In genomic region chrX:10233173-10233572, GRCh38 we compare ENCODE assay signal across 23 cellular contexts.
A peak's percentile ranks its signal among the peaks of the same experiment; 100 is the strongest.
DNase-seq lines count a peak whose midpoint lies in the region; ATAC-seq and TF ChIP-seq lines count a peak whose summit lies in the region.
"Had no signal": no experiment of that assay in that cellular context is flagged by ENCODE, and none has a peak within 500 bp of the region (broad histone marks: within the 10 kb centered on the region; RNA-seq: fewer than 3 reads in every experiment).

No MANE protein-coding gene starts in this region.

- no peak overlapping the region for H3K27ac ChIP-seq in vagina
- H3K27ac ChIP-seq: esophagus muscularis mucosa, lower lobe of right lung, SK-N-MC had no signal

- TF ChIP-seq POLR2A in vagina (IDR thresholded peaks at IDR 0.05) = no peak

- H3K27ac Mint-ChIP-seq in brain = peak overlapping the region in 4 of 5 experiments; percentile 38 to 77 (median 64)
- no peak overlapping the region for H3K27ac Mint-ChIP-seq in activated T-helper 17 cell treated with anti-CD3 and anti-CD28 coated beads, Interleukin-2, amount 50 U/mL, for 72 hours
- H3K27ac Mint-ChIP-seq: activated CD8-positive, alpha-beta memory T cell treated with anti-CD3 and anti-CD28 coated beads, Interleukin-2, amount 10 ng/mL, durations not matched to agents 7 days and 5 days; activated T-helper 2 cell treated with anti-CD3 and anti-CD28 coated beads, Interferon-gamma antibody, Interleukin-2, Interleukin-4, amounts not matched to agents 10 μg/mL and 5 μg/mL and 100 μg/mL, durations not matched to agents 14 hours and 24 hours and 36 hours; CD4-positive, alpha-beta memory T cell; stimulated activated naive CD8-positive, alpha-beta T cell treated with anti-CD3 and anti-CD28 coated beads, Interleukin-15, Interleukin-2, amounts not matched to agents 100 ng/mL and 50 ng/mL, for 24 hours had no signal

- no peaks in the 10 kb centered on the region for H3K27me3 ChIP-seq in vagina
- H3K27me3 ChIP-seq: esophagus muscularis mucosa had no signal

- H3K9me3 Mint-ChIP-seq in brain = peaks cover 0 to 3% (median 0%) of the 10 kb centered on the region in 5 experiments
- no peaks in the 10 kb centered on the region for H3K9me3 Mint-ChIP-seq in activated T-helper 17 cell treated with anti-CD3 and anti-CD28 coated beads, Interleukin-2, amount 50 U/mL, for 72 hours
- H3K9me3 Mint-ChIP-seq: activated T-helper 2 cell treated with anti-CD3 and anti-CD28 coated beads, Interferon-gamma antibody, Interleukin-2, Interleukin-4, amounts not matched to agents 10 μg/mL and 5 μg/mL and 100 μg/mL, durations not matched to agents 14 hours and 24 hours and 36 hours; stimulated activated naive CD8-positive, alpha-beta T cell treated with anti-CD3 and anti-CD28 coated beads, Interleukin-15, Interleukin-2, amounts not matched to agents 100 ng/mL and 50 ng/mL, for 24 hours had no signal

- peaks cover 38% of the 10 kb centered on the region for H3K36me3 Mint-ChIP-seq in brain
- no peaks in the 10 kb centered on the region for H3K36me3 Mint-ChIP-seq in activated T-helper 17 cell treated with anti-CD3 and anti-CD28 coated beads, Interleukin-2, amount 50 U/mL, for 72 hours (ENCODE audit: low read depth)
- H3K36me3 Mint-ChIP-seq: activated CD8-positive, alpha-beta memory T cell treated with anti-CD3 and anti-CD28 coated beads, Interleukin-2, amount 10 ng/mL, durations not matched to agents 7 days and 5 days; CD4-positive, alpha-beta memory T cell had no signal

- peaks cover 5% of the 10 kb centered on the region for H3K27me3 Mint-ChIP-seq in brain
- H3K27me3 Mint-ChIP-seq in activated T-helper 17 cell treated with anti-CD3 and anti-CD28 coated beads, Interleukin-2, amount 50 U/mL, for 72 hours = no peaks in the 10 kb centered on the region
- H3K27me3 Mint-ChIP-seq: activated CD8-positive, alpha-beta memory T cell treated with anti-CD3 and anti-CD28 coated beads, Interleukin-2, amount 10 ng/mL, durations not matched to agents 7 days and 5 days; CD4-positive, alpha-beta memory T cell; naive B cell; stimulated activated naive CD8-positive, alpha-beta T cell treated with anti-CD3 and anti-CD28 coated beads, Interleukin-15, Interleukin-2, amounts not matched to agents 100 ng/mL and 50 ng/mL, for 24 hours had no signal

- H3K4me3 Mint-ChIP-seq in brain = no peak overlapping the region
- H3K4me3 Mint-ChIP-seq in activated T-helper 17 cell treated with anti-CD3 and anti-CD28 coated beads, Interleukin-2, amount 50 U/mL, for 72 hours = no peak overlapping the region
- H3K4me3 Mint-ChIP-seq: activated CD8-positive, alpha-beta memory T cell treated with anti-CD3 and anti-CD28 coated beads, Interleukin-2, amount 10 ng/mL, durations not matched to agents 7 days and 5 days; CD4-positive, alpha-beta memory T cell; naive B cell; stimulated activated naive CD8-positive, alpha-beta T cell treated with anti-CD3 and anti-CD28 coated beads, Interleukin-15, Interleukin-2, amounts not matched to agents 100 ng/mL and 50 ng/mL, for 24 hours had no signal

- H3K4me3 ChIP-seq in skeletal muscle cell (ENCODE audit: low read depth, low read length) (no peak overlapping the region), vagina (no peak overlapping the region)
- H3K4me3 ChIP-seq: esophagus muscularis mucosa, lower lobe of right lung, SK-N-MC had no signal

- no peaks in the 10 kb centered on the region for H3K4me1 ChIP-seq in vagina
- H3K4me1 ChIP-seq: esophagus muscularis mucosa, lower lobe of right lung had no signal

- H3K4me1 Mint-ChIP-seq in brain = peaks cover 15% of the 10 kb centered on the region
- no peaks in the 10 kb centered on the region for H3K4me1 Mint-ChIP-seq in activated T-helper 17 cell treated with anti-CD3 and anti-CD28 coated beads, Interleukin-2, amount 50 U/mL, for 72 hours
- H3K4me1 Mint-ChIP-seq: activated CD8-positive, alpha-beta memory T cell treated with anti-CD3 and anti-CD28 coated beads, Interleukin-2, amount 10 ng/mL, durations not matched to agents 7 days and 5 days; CD4-positive, alpha-beta memory T cell had no signal

- TF ChIP-seq CTCF in brain (conservative IDR thresholded peaks at IDR 0.05) = no peak
- TF ChIP-seq CTCF in vagina (IDR thresholded peaks at IDR 0.05) = no peak

- no peak for ATAC-seq in HG03521 (IDR thresholded peaks at IDR 0.05; ENCODE audit: unreplicated experiment)
- no peak for ATAC-seq in activated T-helper 17 cell treated with anti-CD3 and anti-CD28 coated beads, Interleukin-2, amount 50 U/mL, for 72 hours (replicated peaks)
- ATAC-seq: activated CD8-positive, alpha-beta memory T cell treated with anti-CD3 and anti-CD28 coated beads, Interleukin-2, amount 10 ng/mL, durations not matched to agents 7 days and 5 days; lower lobe of right lung; sciatic nerve had no signal

- H3K36me3 ChIP-seq in vagina = no peaks in the 10 kb centered on the region
- H3K36me3 ChIP-seq: esophagus muscularis mucosa, lower lobe of right lung had no signal

- H3K9me3 ChIP-seq in vagina = no peaks in the 10 kb centered on the region
- H3K9me3 ChIP-seq: esophagus muscularis mucosa, lower lobe of right lung had no signal

- DNase-seq in NCI-H82 (lab: John Stamatoyannopoulos, UW) = peak; percentile 64
- no peak for DNase-seq in NCI-H82 treated with DMSO at 0.1 percent for 48 hours (lab: John Stamatoyannopoulos, UW; ENCODE audit: unreplicated experiment)
- DNase-seq in NCI-H2171 (lab: John Stamatoyannopoulos, UW) = peak; percentile 39
- DNase-seq in skeletal muscle cell (ENCODE audit: low read depth) = peak; percentile 23
- no peak for DNase-seq in vagina (ENCODE audit: extremely low spot score in 2 of 2)
- DNase-seq: activated CD8-positive, alpha-beta memory T cell treated with anti-CD3 and anti-CD28 coated beads, Interleukin-2, amount 10 ng/mL, durations not matched to agents 7 days and 5 days; CD4-positive, alpha-beta memory T cell; DND-41; Karpas-422; lower lobe of right lung; naive B cell; NCI-H1417 treated with DMSO at 0.1 percent for 48 hours; NCI-H510A treated with DMSO at 0.1 percent for 48 hours; stimulated activated CD4-positive, alpha-beta T cell treated with anti-CD3 and anti-CD28 coated beads, Interleukin-1b, Interleukin-23, amount 100 ng/mL, for 48 hours; trophoblast cell had no signal

- intact Hi-C loops in vagina (cut with DNase I) = no loop called here

Comparison
In these comparisons a context has a peak if more than half of its experiments do, and no peak if none do; other contexts are left out.
1. DNase-seq: peak in NCI-H82 (single experiment), NCI-H2171 (single experiment) and skeletal muscle cell (single experiment); none in NCI-H82 treated with DMSO at 0.1 percent for 48 hours (single experiment) and vagina (0 of 2).